ENCODE assay signal across 19 cellular contexts in genomic region chr7:69608878-69609277, GRCh38. TPM values are rescaled to one million over a fixed set of nuclear protein-coding genes. Genes with fewer than 3 reads are reported as not detected.
DNase-seq lines count a peak whose midpoint lies in the region; ATAC-seq and TF ChIP-seq lines count a peak whose summit lies in the region.
"Had no signal": no experiment of that assay in that cellular context is flagged by ENCODE, and none has a peak within 500 bp of the region (broad histone marks: within the 10 kb centered on the region; RNA-seq: fewer than 3 reads in every experiment).

No MANE protein-coding gene starts in this region.

- no peak overlapping the region for H2BK5ac ChIP-seq in H9 (ENCODE audit: insufficient read length, low read length)

- H3K9me3 Mint-ChIP-seq in H9: no peaks in the 10 kb centered on the region; a peak in 2 of 5 replicates

- H3K36me3 ChIP-seq in SJCRH30: no peaks in the 10 kb centered on the region
- H3K36me3 ChIP-seq in transverse colon: no peaks in the 10 kb centered on the region
- no peaks in the 10 kb centered on the region for H3K36me3 ChIP-seq in testis (ENCODE audit: low read depth, missing control alignments)

- H2AFZ ChIP-seq in H9 (ENCODE audit: low read length): no peak overlapping the region

- in situ Hi-C loops in transverse colon (cut with MboI; ENCODE audit: low pct_ligation_motif_present in 1 of 4, low pct_unique_long_range_greater_than_20kb in 1 of 4, low sequenced_read_pairs in 3 of 4): no loop called here

- H3K14ac ChIP-seq in H9 (ENCODE audit: insufficient read depth, low read length): no peak overlapping the region

- ATAC-seq in GM18868 (IDR thresholded peaks at IDR 0.05; ENCODE audit: unreplicated experiment): no peak
- no peak for ATAC-seq in HG02870 (IDR thresholded peaks at IDR 0.05; ENCODE audit: unreplicated experiment)
- ATAC-seq: HepG2 had no signal

- no peak overlapping the region for H4K8ac ChIP-seq in H9 (replicated peaks; ENCODE audit: insufficient read length, low read depth, low read length)

- no peak for TF ChIP-seq POLR2A in transverse colon (IDR thresholded peaks at IDR 0.05)
- TF ChIP-seq POLR2A in testis (IDR thresholded peaks at IDR 0.05): no peak

- H4K20me1 ChIP-seq in H9 (ENCODE audit: control insufficient read depth, insufficient read depth, insufficient read length): no peaks in the 10 kb centered on the region

- no peak overlapping the region for H2BK20ac ChIP-seq in H9 (ENCODE audit: low read depth, low read length, poor library complexity, severe bottlenecking)

- no peak overlapping the region for H3K4ac ChIP-seq in H9 (ENCODE audit: low read depth, low read length)

- no peak overlapping the region for H4K91ac ChIP-seq in H9 (ENCODE audit: insufficient read length, low read depth, low read length)

- H3K27ac ChIP-seq in H9 (ENCODE audit: insufficient read length, low read depth, low read length) (no peak overlapping the region), SJCRH30 (peak overlapping the region; percentile 2), transverse colon (no peak overlapping the region), testis (no peak overlapping the region)
- H3K27ac ChIP-seq: C4-2B had no signal

- H2BK120ac ChIP-seq in H9 (ENCODE audit: low read depth, low read length, poor library complexity, severe bottlenecking): no peak overlapping the region

- no peak overlapping the region for H3K56ac ChIP-seq in H9 (ENCODE audit: insufficient read length, low read depth, low read length)

- H2BK15ac ChIP-seq in H9 (ENCODE audit: low read depth, low read length): no peak overlapping the region

- no CpG with 5 or more reads among the region's 1 CpG for WGBS in H9 (ENCODE audit: extremely low coverage, insufficient read length, low lambda C conversion rate)
- 74% methylated on average over 1 of the region's 1 CpG; no CpG with 5 or more reads in 1 of the 2 donors for WGBS in transverse colon (ENCODE audit: low coverage in 1 of 2), 2 donors
- WGBS in testis, 2 donors: 89 to 94% methylated on average over 1 of the region's 1 CpG

- no peak overlapping the region for H3K23ac ChIP-seq in H9 (ENCODE audit: insufficient read length, low read depth, low read length)

- H3K4me2 ChIP-seq in H9 (ENCODE audit: insufficient read depth, insufficient read length, low read length): no peak overlapping the region

- H3K27me3 ChIP-seq in H9 (ENCODE audit: insufficient read depth, low read length) (peaks cover 86% of the 10 kb centered on the region), SJCRH30 (no peaks in the 10 kb centered on the region), transverse colon (no peaks in the 10 kb centered on the region), testis (no peaks in the 10 kb centered on the region)

- no peak overlapping the region for H2AK5ac ChIP-seq in H9 (ENCODE audit: insufficient read length, low read length)

- H3K23me2 ChIP-seq in H9 (ENCODE audit: insufficient read length, low read depth, low read length, poor library complexity, severe bottlenecking): no peaks in the 10 kb centered on the region

- H4K5ac ChIP-seq in H9 (ENCODE audit: insufficient read length, low read depth, low read length): no peak overlapping the region

- H3K4me3 ChIP-seq in SJCRH30 (no peak overlapping the region), transverse colon (no peak overlapping the region), testis (no peak overlapping the region)

- no peak overlapping the region for H3T11ph ChIP-seq in H9 (ENCODE audit: low read length)

- H3K27ac Mint-ChIP-seq in H9: no peak overlapping the region

- peaks cover 30 to 39% of the 10 kb centered on the region in 2 experiments for H3K4me1 Mint-ChIP-seq in H9

- TF ChIP-seq EP300 in transverse colon (IDR thresholded peaks at IDR 0.05; ENCODE audit: low read depth): no peak

- H3K36me3 Mint-ChIP-seq in H9 (ENCODE audit: insufficient read depth in 1 of 3, low read depth in 3 of 3): no peaks in the 10 kb centered on the region; a peak in 1 of 7 replicates

- TF ChIP-seq CTCF in H9 (conservative IDR thresholded peaks at IDR 0.05): no peak
- TF ChIP-seq CTCF in transverse colon (IDR thresholded peaks at IDR 0.05): no peak
- TF ChIP-seq CTCF in testis (IDR thresholded peaks at IDR 0.05): no peak

- H3K27me3 Mint-ChIP-seq in H9 (ENCODE audit: low read depth): peaks cover 21% of the 10 kb centered on the region

- H3K18ac ChIP-seq in H9 (ENCODE audit: insufficient read length, low read depth, low read length): no peak overlapping the region

- H3K9ac ChIP-seq in H9 (ENCODE audit: extremely low read depth, insufficient read length, low read length): no peak overlapping the region

- H2BK12ac ChIP-seq in H9 (ENCODE audit: insufficient read length, low read depth, low read length): no peak overlapping the region

- no peaks in the 10 kb centered on the region for H3K79me1 ChIP-seq in H9 (ENCODE audit: insufficient read depth, low read depth, low read length, poor library complexity, severe bottlenecking)

- H3K4me1 ChIP-seq in H9 (ENCODE audit: insufficient read depth, low read length): peaks cover 4% of the 10 kb centered on the region; the same call in 1 of the 2 replicates
- peaks cover 37% of the 10 kb centered on the region for H3K4me1 ChIP-seq in SJCRH30
- H3K4me1 ChIP-seq in transverse colon: peaks cover 0 to 4% (median under 1%) of the 10 kb centered on the region in 4 donors
- no peaks in the 10 kb centered on the region for H3K4me1 ChIP-seq in testis

- intact Hi-C loops in transverse colon (cut with DNase I; ENCODE audit: low total_unique reads): no loop called here
- intact Hi-C loops in testis (cut with DNase I; ENCODE audit: low total_unique reads): no loop called here

- no peaks in the 10 kb centered on the region for H3K9me3 ChIP-seq in H9 (ENCODE audit: control insufficient read depth, low read depth, low read length)
- H3K9me3 ChIP-seq in SJCRH30 (replicated peaks): no peaks in the 10 kb centered on the region
- no peaks in the 10 kb centered on the region for H3K9me3 ChIP-seq in transverse colon
- no peaks in the 10 kb centered on the region for H3K9me3 ChIP-seq in testis

- DNase-seq in ELF-1 (ENCODE audit: low read depth, low spot score): peak; percentile 34
- DNase-seq in H9: peak; percentile 63
- peak in 1 of 2 experiments; percentile 54 for DNase-seq in SJCRH30
- DNase-seq in iPS-NIHi11 (ENCODE audit: low spot score): peak; percentile 30
- DNase-seq in transverse colon: no peak
- no peak for DNase-seq in testis
- DNase-seq: ACHN, DND-41, HCEC 1CT, KBM-7, MV-4-11, NCI-H187 treated with DMSO at 0.1 percent for 48 hours, NCI-H446, NCI-H526 treated with DMSO at 0.1 percent for 48 hours, T1000 had no signal

- no peaks in the 10 kb centered on the region for H3K79me2 ChIP-seq in H9 (ENCODE audit: insufficient read depth, low read length)

- H3K4me3 Mint-ChIP-seq in H9: no peak overlapping the region

RNA-seq across cellular contexts. Expression of gene AUTS2, which starts 10.6 kb away (rescaled TPM):
- total RNA-seq in H9 (2021) (232 and 256 TPM in 2 replicates), transverse colon (100 to 1,000 TPM in 1 of 4 donors, 10 to 100 TPM in 3; 29.8 to 114 (median 59.4) TPM), testis (10 to 100 TPM; 56.1 to 75.5 TPM)
- total RNA-seq in SJCRH30 (2014; rRNA removed; shearing (Covaris generic)): 21.9 and 30.1 TPM in 2 replicates
- 21.3 TPM for polyA plus RNA-seq in testis (ENCODE audit: insufficient read depth, low read depth, low replicate concordance)
- polyA plus RNA-seq: HepG2 had no signal

Comparison
In these comparisons a context has a peak if more than half of its experiments do, and no peak if none do; other contexts are left out.
1. DNase-seq: peak in ELF-1 (single experiment), H9 (single experiment) and iPS-NIHi11 (single experiment); none in transverse colon (single experiment) and testis (single experiment).